Comparison of ENCODE assay signal across 8 cellular contexts in genomic region chr11:64358907-64359711, GRCh38. TPM values are rescaled to one million over a fixed set of nuclear protein-coding genes. Genes with fewer than 3 reads are reported as not detected.
DNase-seq lines count a peak whose midpoint lies in the region; ATAC-seq and TF ChIP-seq lines count a peak whose summit lies in the region.

Gene RPS6KA4 (plus strand): TSS chr11:64359162. CDS start chr11:64359236, 74 bp downstream.

- H2AFZ ChIP-seq in OCI-LY1 (ENCODE audit: low read length) = no peak within 1 kb of the TSS

- peaks cover 9 to 30% of the 10 kb centered on the region in 2 donors for H3K4me1 Mint-ChIP-seq in natural killer cell

- H3K27ac Mint-ChIP-seq in natural killer cell = peak within 1 kb of the TSS; percentile 54 to 86

- DNase-seq in GM10248 (ENCODE audit: extremely low spot score) = peak; percentile 93
- DNase-seq in HFF-Myc (ENCODE audit: extremely low read depth, low read depth) = no peak
- DNase-seq in activated naive CD4-positive, alpha-beta T cell treated with anti-CD3 and anti-CD28 coated beads, Interleukin-2, amount 50 U/mL, for 16 hours = peak; percentile 63
- peak; percentile 46 for DNase-seq in foreskin melanocyte
- DNase-seq in natural killer cell = peak; percentile 64
- DNase-seq in tibial nerve (ENCODE audit: low spot score in 2 of 2) = peak; percentile 14 to 49

- H3K9me3 ChIP-seq in OCI-LY1 (ENCODE audit: low read length) = no peaks in the 10 kb centered on the region
- H3K9me3 ChIP-seq in tibial nerve = no peaks in the 10 kb centered on the region

- H3K9me2 ChIP-seq in OCI-LY1 (ENCODE audit: low read depth, low read length) = no peaks in the 10 kb centered on the region

- H3K4me2 ChIP-seq in OCI-LY1 (ENCODE audit: low read length) = peak within 1 kb of the TSS; percentile 88

- no peaks in the 10 kb centered on the region for H4K20me1 ChIP-seq in OCI-LY1 (ENCODE audit: insufficient read depth, low read length)

- peak within 1 kb of the TSS; percentile 80 for H3K9ac ChIP-seq in OCI-LY1 (ENCODE audit: low read length)

- H3K27ac ChIP-seq in OCI-LY1 (ENCODE audit: low read depth, low read length, poor library complexity, severe bottlenecking) (peak within 1 kb of the TSS; percentile 50), tibial nerve (peak within 1 kb of the TSS; percentile 84 to 94 (median 90))

- H3K27me3 ChIP-seq in OCI-LY1 (ENCODE audit: insufficient read depth, low read length) (no peaks in the 10 kb centered on the region), tibial nerve (no peaks in the 10 kb centered on the region)

- TF ChIP-seq CTCF in GM10248 (IDR thresholded peaks at IDR 0.05; ENCODE audit: control extremely low read depth, extremely low read depth, low read depth, missing control alignments) = no peak
- TF ChIP-seq CTCF in HFF-Myc (IDR thresholded peaks at IDR 0.05; ENCODE audit: low read depth, low read length, missing control alignments) = no peak
- TF ChIP-seq CTCF in OCI-LY1 (IDR thresholded peaks at IDR 0.05; ENCODE audit: low read length) = no peak
- TF ChIP-seq CTCF in natural killer cell (IDR thresholded peaks at IDR 0.05) = no peak
- peak in 2 of 5 experiments; percentile 49 to 63 for TF ChIP-seq CTCF in tibial nerve (IDR thresholded peaks at IDR 0.05)

- peak within 1 kb of the TSS; percentile 93 for H3K4me3 Mint-ChIP-seq in natural killer cell

- H3K79me2 ChIP-seq in OCI-LY1 (ENCODE audit: insufficient read depth, low read length) = no peaks in the 10 kb centered on the region

- POLR2A ChIA-PET in GM10248 (lab: Yijun Ruan, JAX) = no interaction called here

- no peaks in the 10 kb centered on the region for H3F3A ChIP-seq in OCI-LY1 (ENCODE audit: insufficient read depth, low read length)

- intact Hi-C loops in natural killer cell (cut with micrococcal nuclease) = loop anchor here (2.0 kb wide), 1 partner anchor 54 kb away; the partner anchor contains the start of gene ESRRA

- peak in 1 of 2 donors; percentile 66 for TF ChIP-seq EP300 in tibial nerve (IDR thresholded peaks at IDR 0.05)

- peaks cover 26% of the 10 kb centered on the region for H3K4me1 ChIP-seq in OCI-LY1 (ENCODE audit: insufficient read depth, low read length, severe bottlenecking)
- peaks cover 0 to 44% (median 27%) of the 10 kb centered on the region in 4 donors for H3K4me1 ChIP-seq in tibial nerve

- CTCF ChIA-PET in GM10248 (lab: Yijun Ruan, JAX) = interaction anchor here (1.0 to 8.5 kb wide), 6 partner anchors 16 to 293 kb away, joined by 3 to 81 read pairs (median 8); partner anchors contain the start of genes CCDC88B, PRDX5 and TRMT112

- no peaks in the 10 kb centered on the region for H3K27me3 Mint-ChIP-seq in natural killer cell (ENCODE audit: low read depth in 2 of 2)

- WGBS in tibial nerve, 2 donors = 0 to 1% methylated on average over 10 to 69 of the region's 70 CpGs

- H3K4me3 ChIP-seq in HFF-Myc (replicated peaks; ENCODE audit: low read depth, low read length) (peak within 1 kb of the TSS; percentile 81), OCI-LY1 (ENCODE audit: low read depth, low read length, poor library complexity, severe bottlenecking) (peak within 1 kb of the TSS; percentile 71), tibial nerve (peak within 1 kb of the TSS; percentile 73 to 93 (median 82))

- H3K9me3 Mint-ChIP-seq in natural killer cell = no peaks in the 10 kb centered on the region

- ATAC-seq in natural killer cell = peak; percentile 90 to 92 (median 91)
- ATAC-seq in HG02870 (IDR thresholded peaks at IDR 0.05; ENCODE audit: unreplicated experiment) = no peak

- peaks cover 35% of the 10 kb centered on the region; the same call in 1 of the 2 replicates for H3K36me3 ChIP-seq in OCI-LY1 (ENCODE audit: insufficient read depth, low read length)
- H3K36me3 ChIP-seq in tibial nerve = peaks cover 0 to 40% (median 4%) of the 10 kb centered on the region in 3 donors

- TF ChIP-seq POLR2A in tibial nerve (IDR thresholded peaks at IDR 0.05) = peak; percentile 71 to 80

- no peaks in the 10 kb centered on the region for H3K36me3 Mint-ChIP-seq in natural killer cell

RNA-seq across cellular contexts. Expression of gene RPS6KA4, which starts in this region (rescaled TPM):
- 10 to 100 TPM; 27.6 to 36.0 (median 34.4) TPM for total RNA-seq in natural killer cell
- 10 to 100 TPM; 23.7 to 34.3 (median 26.2) TPM for total RNA-seq in tibial nerve
